1 cellular context compared by ENCODE assay signal in genomic region chr10:96046546-96046945, GRCh38.
TF ChIP-seq lines count a peak whose summit lies in the region.

No MANE protein-coding gene starts in this region.

TF ChIP-seq in GM23338, 12 proteins besides CTCF, POLR2A, EP300 and RAD21 (continued from another document):
- no peak for TF ChIP-seq REST (IDR thresholded peaks at IDR 0.05; ENCODE audit: unreplicated experiment)
- no peak for TF ChIP-seq ETS1 (IDR thresholded peaks at IDR 0.05)
- no peak for TF ChIP-seq NANOG (IDR thresholded peaks at IDR 0.05; ENCODE audit: borderline replicate concordance)
- TF ChIP-seq POLR2AphosphoS5 (IDR thresholded peaks at IDR 0.05; ENCODE audit: low read depth), result no peak
- no peak for TF ChIP-seq EZH2 (IDR thresholded peaks at IDR 0.05; ENCODE audit: low read depth, unreplicated experiment)
- no peak for TF ChIP-seq ZNF114 (CRISPR knock-in tag; IDR thresholded peaks at IDR 0.05)
- TF ChIP-seq ZNF462 (CRISPR knock-in tag; IDR thresholded peaks at IDR 0.05), result no peak
- TF ChIP-seq STAT1 (IDR thresholded peaks at IDR 0.05; ENCODE audit: unreplicated experiment), result no peak
- no peak for TF ChIP-seq ZNF331 (CRISPR knock-in tag; IDR thresholded peaks at IDR 0.05; ENCODE audit: low read depth)
- TF ChIP-seq CREB1 (CRISPR knock-in tag; IDR thresholded peaks at IDR 0.05; ENCODE audit: low read depth), result no peak
- no peak for TF ChIP-seq EZH2phosphoT487 (IDR thresholded peaks at IDR 0.05; ENCODE audit: unreplicated experiment)
